In the genomic region with DNA sequence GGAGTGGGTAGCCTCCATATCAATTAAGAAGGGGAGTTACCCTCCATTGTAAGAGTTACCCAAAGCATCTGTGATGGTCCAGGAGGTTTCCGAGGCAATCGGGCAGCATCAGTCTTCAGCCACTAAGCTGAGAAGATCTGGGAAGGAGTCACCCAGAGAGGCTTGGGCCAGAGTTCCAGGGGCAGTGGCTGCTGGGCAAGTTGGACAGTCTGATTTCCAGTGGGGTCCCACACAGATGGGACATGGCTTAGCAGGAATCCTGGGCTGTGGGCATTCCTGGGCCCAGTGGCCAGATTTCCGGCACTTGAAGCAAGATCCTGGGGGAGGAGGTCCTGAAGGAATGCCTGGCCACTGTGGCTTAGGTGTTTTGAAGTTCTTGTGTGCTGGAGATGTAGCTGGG, we compare ENCODE assay signal across 3 cellular contexts. TPM values are rescaled to one million over a fixed set of nuclear protein-coding genes. Genes with fewer than 3 reads are reported as not detected.
A peak's percentile ranks its signal among the peaks of the same experiment; 100 is the strongest.
DNase-seq lines count a peak whose midpoint lies in the region; TF ChIP-seq lines count a peak whose summit lies in the region.
"Not testable (repeated sequence)": the region's sequence is repeated elsewhere in the genome, so short reads cannot be mapped to it uniquely, and the experiment has no call there.

No MANE protein-coding gene starts in this region.

- H3K4me3 ChIP-seq in H7 (ENCODE audit: insufficient read depth, low read depth, low read length) (peak overlapping the region; percentile 7; the same call in 1 of the 2 replicates), endodermal cell (ENCODE audit: low read length) (peak overlapping the region; percentile 78)

- H3K27ac Mint-ChIP-seq in endodermal cell; osteocyte (ENCODE audit: unreplicated experiment): not testable (repeated sequence)

- not testable (repeated sequence) for H3K36me3 ChIP-seq in H7 (replicated peaks; ENCODE audit: control insufficient read depth, insufficient read depth, low read length); endodermal cell (ENCODE audit: control insufficient read depth, insufficient read depth, low read length)

- H3K27me3 Mint-ChIP-seq in endodermal cell (ENCODE audit: insufficient read depth); osteocyte (ENCODE audit: unreplicated experiment): not testable (repeated sequence)

- not testable (repeated sequence) for H3K27ac ChIP-seq in endodermal cell (ENCODE audit: low read depth, low read length)

- H3K9me3 Mint-ChIP-seq in endodermal cell; osteocyte (ENCODE audit: unreplicated experiment): not testable (repeated sequence)

- peaks cover 14% of the 10 kb centered on the region for H3K4me1 Mint-ChIP-seq in endodermal cell
- not testable (repeated sequence) for H3K4me1 Mint-ChIP-seq in osteocyte (ENCODE audit: unreplicated experiment)

- H3K9ac ChIP-seq in endodermal cell (ENCODE audit: extremely low read depth, low read length, poor library complexity, severe bottlenecking): peak overlapping the region; percentile 11

- H3K9me3 ChIP-seq in endodermal cell (ENCODE audit: control insufficient read depth, low read length): peaks cover 66% of the 10 kb centered on the region

- H3K36me3 Mint-ChIP-seq in endodermal cell (ENCODE audit: low read depth); osteocyte (ENCODE audit: unreplicated experiment): not testable (repeated sequence)

- WGBS in endodermal cell (ENCODE audit: insufficient coverage in 1 of 2, insufficient read length in 1 of 2), 2 experiments: 95 to 100% methylated on average over 1 to 3 of the region's 3 CpGs

- not testable (repeated sequence) for H3K27me3 ChIP-seq in H7 (ENCODE audit: control insufficient read depth, insufficient read depth, low read length); endodermal cell (ENCODE audit: control insufficient read depth, insufficient read depth, low read length, poor library complexity, severe bottlenecking)

- not testable (repeated sequence) for H3K4me1 ChIP-seq in endodermal cell (ENCODE audit: control insufficient read depth, insufficient read depth, low read length)

- not testable (repeated sequence) for DNase-seq in H7, endodermal cell
- peak; percentile 64 for DNase-seq in osteocyte (ENCODE audit: extremely low spot score, unreplicated experiment)

- not testable (repeated sequence) for TF ChIP-seq CTCF in endodermal cell (conservative IDR thresholded peaks at IDR 0.05); osteocyte (IDR thresholded peaks at IDR 0.05)

- not testable (repeated sequence) for H3K4me3 Mint-ChIP-seq in endodermal cell; osteocyte (ENCODE audit: unreplicated experiment)

RNA-seq across cellular contexts. Expression of a gene that starts 31.8 kb away (rescaled TPM):
- 1.9 and 2.9 TPM in 2 replicates for total RNA-seq in H7 (2014; rRNA removed; shearing (Covaris generic))
- total RNA-seq in endodermal cell (10 to 100 TPM in 1 of 2 donors, 1 to 10 TPM in 1; 9.9 to 12.7 TPM), osteocyte (2.3 and 2.8 TPM in 2 replicates)
- 0.71 TPM for polyA plus RNA-seq in endodermal cell (2013, experiment 1 of 2)
- polyA plus RNA-seq in endodermal cell (2013, experiment 2 of 2): 0.54 TPM
